ENCODE assay signal across 12 cellular contexts in the genomic region with DNA sequence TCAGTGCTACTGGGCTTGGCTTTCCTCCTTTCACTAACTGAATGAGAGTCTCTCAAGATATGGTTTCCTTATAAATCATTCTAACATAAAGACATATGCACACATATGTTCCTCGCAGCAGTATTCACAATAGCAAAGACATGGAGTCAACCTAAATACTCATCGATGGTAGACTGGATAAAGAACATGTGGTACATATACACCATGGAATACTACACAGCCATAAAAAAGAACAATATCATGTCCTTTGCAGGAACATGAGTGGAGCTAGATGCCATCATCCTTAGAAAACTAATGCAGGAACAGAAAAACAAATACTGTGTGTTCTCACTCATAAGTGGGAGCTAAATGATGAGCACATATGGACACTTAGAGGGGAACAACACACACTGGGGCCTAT. TPM values are rescaled to one million over a fixed set of nuclear protein-coding genes. Genes with fewer than 3 reads are reported as not detected.
"Had no signal": no experiment of that assay in that cellular context is flagged by ENCODE, and none has a peak within 500 bp of the region (broad histone marks: within the 10 kb centered on the region; RNA-seq: fewer than 3 reads in every experiment).

No MANE protein-coding gene starts in this region.

- H3K9me3 ChIP-seq: HAP-1 had no signal

- ATAC-seq: GM23338, HCT116 had no signal

- H3K4me3 ChIP-seq: GM23248, GM23338, HAP-1 had no signal

- H3K36me3 ChIP-seq: HAP-1 had no signal

- H3K4me2 ChIP-seq: GM23338 had no signal

- H2AFZ ChIP-seq: GM23248, GM23338 had no signal

- DNase-seq: GM23248, GOT3, H7, H9, HCEC 1CT, HFFc6 had no signal

- H3K9ac ChIP-seq: GM23248 had no signal

- H3K4me1 ChIP-seq: HAP-1 had no signal

- FAIRE-seq: H1, H54 had no signal

- H3K27ac ChIP-seq: GM23248 had no signal

RNA-seq across cellular contexts. Expression of a gene that starts 32.5 kb away (rescaled TPM):
- total RNA-seq: GM23248, GM23338, H1, H4, H7, H9, HFFc6 had no signal
- polyA plus RNA-seq: GM23248, GM23338, H1 had no signal
